In the genomic region with DNA sequence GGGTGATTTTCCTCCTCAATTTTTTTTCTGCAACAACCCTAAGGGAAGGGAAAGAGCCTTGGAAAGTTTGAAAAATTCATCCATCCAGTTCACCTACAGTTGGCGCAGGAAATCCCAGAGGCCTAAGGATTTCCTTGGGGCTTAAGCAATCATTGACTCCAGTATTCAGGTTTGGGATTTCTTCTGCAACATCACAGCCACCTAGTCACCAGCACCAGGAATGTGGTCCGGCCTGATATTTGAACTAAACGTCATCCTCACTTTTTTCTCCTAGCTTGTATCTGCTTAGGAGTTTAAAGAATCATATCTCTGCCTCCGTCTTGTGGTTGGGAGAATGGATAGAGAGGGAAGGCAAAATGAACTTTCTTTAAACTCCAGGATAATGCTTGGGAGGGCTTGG, we compare ENCODE assay signal across 33 cellular contexts.
"Had no signal": no experiment of that assay in that cellular context is flagged by ENCODE, and none has a peak within 500 bp of the region (broad histone marks: within the 10 kb centered on the region; RNA-seq: fewer than 3 reads in every experiment).

No MANE protein-coding gene starts in this region.

- H3K27ac Mint-ChIP-seq: activated CD4-positive, alpha-beta T cell treated with anti-CD3 and anti-CD28 coated beads for 36 hours; activated CD4-positive, alpha-beta T cell treated with anti-CD3 and anti-CD28 coated beads, Interleukin-2, amount 10 ng/mL, durations not matched to agents 7 days and 5 days; activated naive CD4-positive, alpha-beta T cell treated with anti-CD3 and anti-CD28 coated beads for 36 hours; activated naive CD8-positive, alpha-beta T cell; activated naive CD8-positive, alpha-beta T cell treated with anti-CD3 and anti-CD28 coated beads, Interleukin-2, amount 50 U/mL, for 24 hours; activated T-helper 1 cell treated with anti-CD3 and anti-CD28 coated beads, Interleukin-12 subunit alpha, Interleukin-12 subunit beta, Interleukin-2, Interleukin-4 antibody, amounts not matched to agents 30 ng/mL and 10 ng/mL and 1 ng/mL, durations not matched to agents 14 hours and 24 hours and 36 hours; brain; T-helper 2 cell treated with Interferon-gamma antibody and Interleukin-4, amounts not matched to agents 5 μg/mL and 100 μg/mL, for 36 hours; WTC11 had no signal

- H3K4me1 Mint-ChIP-seq: activated CD4-positive, alpha-beta T cell treated with anti-CD3 and anti-CD28 coated beads for 36 hours; activated CD4-positive, alpha-beta T cell treated with anti-CD3 and anti-CD28 coated beads, Interleukin-2, amount 10 ng/mL, durations not matched to agents 7 days and 5 days; activated naive CD8-positive, alpha-beta T cell treated with anti-CD3 and anti-CD28 coated beads, Interleukin-2, amount 50 U/mL, for 24 hours; brain; central memory CD8-positive, alpha-beta T cell had no signal

- H3K27ac ChIP-seq: cardiac muscle cell, KMS-11, SJCRH30, SK-N-MC had no signal

- H3K4me3 ChIP-seq: cardiac muscle cell, SJCRH30, SK-N-MC had no signal

- H3K27me3 ChIP-seq: cardiac muscle cell, SJCRH30 had no signal

- H3K4me1 ChIP-seq: SJCRH30 had no signal

- ATAC-seq: activated CD4-positive, alpha-beta T cell treated with anti-CD3 and anti-CD28 coated beads for 36 hours; activated CD4-positive, CD25-positive, alpha-beta regulatory T cell treated with anti-CD3 and anti-CD28 coated beads, Interleukin-2, amount 50 U/mL, for 24 hours; activated naive CD8-positive, alpha-beta T cell treated with anti-CD3 and anti-CD28 coated beads, Interleukin-2, amount 50 U/mL, for 24 hours; activated T-cell treated with anti-CD3 and anti-CD28 coated beads, Interleukin-2, amount 50 U/mL, for 4 hours; WTC11 had no signal

- H3K4me3 Mint-ChIP-seq: activated CD4-positive, alpha-beta T cell treated with anti-CD3 and anti-CD28 coated beads for 36 hours; activated CD4-positive, alpha-beta T cell treated with anti-CD3 and anti-CD28 coated beads, Interleukin-2, amount 10 ng/mL, durations not matched to agents 7 days and 5 days; activated naive CD4-positive, alpha-beta T cell treated with anti-CD3 and anti-CD28 coated beads for 36 hours; activated naive CD8-positive, alpha-beta T cell; activated naive CD8-positive, alpha-beta T cell treated with anti-CD3 and anti-CD28 coated beads, Interleukin-2, amount 50 U/mL, for 24 hours; activated T-cell treated with anti-CD3 and anti-CD28 coated beads, Interleukin-2, amount 50 U/mL, for 4 hours; activated T-helper 1 cell treated with anti-CD3 and anti-CD28 coated beads, Interleukin-12 subunit alpha, Interleukin-12 subunit beta, Interleukin-2, Interleukin-4 antibody, amounts not matched to agents 30 ng/mL and 10 ng/mL and 1 ng/mL, durations not matched to agents 14 hours and 24 hours and 36 hours; brain; central memory CD8-positive, alpha-beta T cell; T-helper 2 cell treated with Interferon-gamma antibody and Interleukin-4, amounts not matched to agents 5 μg/mL and 100 μg/mL, for 36 hours; WTC11 had no signal

- H3K9me3 Mint-ChIP-seq: activated T-helper 1 cell treated with anti-CD3 and anti-CD28 coated beads, Interleukin-12 subunit alpha, Interleukin-12 subunit beta, Interleukin-2, Interleukin-4 antibody, amounts not matched to agents 30 ng/mL and 10 ng/mL and 1 ng/mL, durations not matched to agents 14 hours and 24 hours and 36 hours had no signal

- H3K27me3 Mint-ChIP-seq: activated CD4-positive, alpha-beta T cell treated with anti-CD3 and anti-CD28 coated beads, Interleukin-2, amount 10 ng/mL, durations not matched to agents 7 days and 5 days; activated naive CD8-positive, alpha-beta T cell; activated naive CD8-positive, alpha-beta T cell treated with anti-CD3 and anti-CD28 coated beads, Interleukin-2, amount 50 U/mL, for 24 hours; central memory CD8-positive, alpha-beta T cell had no signal

- H3K36me3 Mint-ChIP-seq: activated naive CD8-positive, alpha-beta T cell; brain; WTC11 had no signal

- DNase-seq: activated CD4-positive, alpha-beta T cell treated with anti-CD3 and anti-CD28 coated beads for 36 hours; activated CD4-positive, alpha-beta T cell treated with anti-CD3 and anti-CD28 coated beads, Interleukin-2, amount 10 ng/mL, durations not matched to agents 7 days and 5 days; activated CD4-positive, alpha-beta T cell treated with anti-CD3 and anti-CD28 coated beads, Interleukin-2, amount 50 U/mL, for 48 hours; activated CD8-positive, alpha-beta memory T cell treated with anti-CD3 and anti-CD28 coated beads, Interleukin-2, amount 50 U/mL, for 4 hours; activated gamma-delta T cell treated with Interleukin-2 at 50 U/mL for 16 hours; activated naive CD4-positive, alpha-beta T cell treated with anti-CD3 and anti-CD28 coated beads for 36 hours; activated naive CD8-positive, alpha-beta T cell treated with anti-CD3 and anti-CD28 coated beads, Interleukin-2, amount 50 U/mL, for 24 hours; activated T-cell treated with anti-CD3 and anti-CD28 coated beads for 4 hours; activated T-cell treated with anti-CD3 and anti-CD28 coated beads, Interleukin-2, amount 50 U/mL, for 4 hours; anterior cingulate cortex; MM.1S; NCI-H1092; NCI-H1436 treated with DMSO at 0.1 percent for 48 hours; NCI-H1694 treated with DMSO at 0.1 percent for 48 hours; NCI-H2029; NCI-H2107; NCI-H2171; NCI-H510A; NCI-H526; NCI-H748 treated with DMSO at 0.1 percent for 48 hours; NK-92 treated with Interleukin-12 subunit alpha and Interleukin-12 subunit beta, amount 100 ng/mL, for 24 hours; SHP77; SJCRH30 had no signal

- H3K36me3 ChIP-seq: cardiac muscle cell, SJCRH30 had no signal
